Comparison of ENCODE assay signal across 1 cellular context in the genomic region with DNA sequence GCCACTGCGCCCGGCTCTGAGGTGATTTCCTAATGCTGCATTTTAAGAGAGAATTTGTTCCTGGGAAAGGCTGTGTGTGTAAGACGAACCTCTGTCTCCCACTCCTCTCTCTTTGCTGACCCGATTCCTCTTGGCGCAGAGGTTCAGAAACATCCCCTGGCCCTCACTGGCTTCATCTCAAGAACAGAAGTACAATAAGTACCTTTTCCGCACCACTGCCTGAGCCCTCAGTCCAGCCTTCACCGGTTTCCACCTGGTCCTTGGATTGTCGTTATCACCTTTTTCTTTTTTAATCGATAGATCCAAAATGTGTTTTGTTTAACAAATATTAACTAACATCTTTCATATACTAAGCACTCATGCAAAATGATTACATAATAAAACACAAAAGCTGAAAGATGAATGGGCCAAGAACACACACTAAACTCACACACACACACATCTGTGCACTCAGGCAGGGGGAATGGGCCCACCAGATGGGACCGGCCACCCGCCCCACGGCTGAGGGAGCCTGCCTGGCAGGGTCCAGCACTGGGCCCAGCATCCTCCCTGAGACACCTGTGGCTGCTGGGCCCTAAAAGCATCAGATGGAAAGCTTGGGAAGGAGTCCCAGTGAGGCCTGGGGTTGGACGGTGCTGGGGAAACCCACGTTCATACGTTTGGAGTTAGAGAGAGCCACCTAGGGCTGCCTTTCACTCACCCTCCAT.
TF ChIP-seq lines count a peak whose summit lies in the region.

No MANE protein-coding gene starts in this region.

TF ChIP-seq in IMR-90, 13 proteins besides CTCF, POLR2A, EP300 and RAD21:
- TF ChIP-seq ELK1 (IDR thresholded peaks at IDR 0.05; ENCODE audit: borderline replicate concordance, low read depth, low read length): no peak
- TF ChIP-seq RCOR1 (IDR thresholded peaks at IDR 0.05; ENCODE audit: insufficient replicate concordance, low read length): no peak
- no peak for TF ChIP-seq NFE2L2 (IDR thresholded peaks at IDR 0.05; ENCODE audit: low read depth, low read length)
- TF ChIP-seq USF2 (IDR thresholded peaks at IDR 0.05; ENCODE audit: low read depth, low read length): no peak
- no peak for TF ChIP-seq FOS (IDR thresholded peaks at IDR 0.05; ENCODE audit: low read depth, low read length)
- no peak for TF ChIP-seq MXI1 (IDR thresholded peaks at IDR 0.05; ENCODE audit: borderline replicate concordance, low read depth, low read length)
- no peak for TF ChIP-seq BHLHE40 (IDR thresholded peaks at IDR 0.05; ENCODE audit: low read depth, low read length)
- no peak for TF ChIP-seq CHD1 (IDR thresholded peaks at IDR 0.05; ENCODE audit: low read depth, low read length)
- no peak for TF ChIP-seq MAZ (IDR thresholded peaks at IDR 0.05; ENCODE audit: borderline replicate concordance, low read depth, low read length)
- no peak for TF ChIP-seq CEBPB (IDR thresholded peaks at IDR 0.05; ENCODE audit: low read depth, low read length)
